Comparison of ENCODE assay signal across 8 cellular contexts in the genomic region with DNA sequence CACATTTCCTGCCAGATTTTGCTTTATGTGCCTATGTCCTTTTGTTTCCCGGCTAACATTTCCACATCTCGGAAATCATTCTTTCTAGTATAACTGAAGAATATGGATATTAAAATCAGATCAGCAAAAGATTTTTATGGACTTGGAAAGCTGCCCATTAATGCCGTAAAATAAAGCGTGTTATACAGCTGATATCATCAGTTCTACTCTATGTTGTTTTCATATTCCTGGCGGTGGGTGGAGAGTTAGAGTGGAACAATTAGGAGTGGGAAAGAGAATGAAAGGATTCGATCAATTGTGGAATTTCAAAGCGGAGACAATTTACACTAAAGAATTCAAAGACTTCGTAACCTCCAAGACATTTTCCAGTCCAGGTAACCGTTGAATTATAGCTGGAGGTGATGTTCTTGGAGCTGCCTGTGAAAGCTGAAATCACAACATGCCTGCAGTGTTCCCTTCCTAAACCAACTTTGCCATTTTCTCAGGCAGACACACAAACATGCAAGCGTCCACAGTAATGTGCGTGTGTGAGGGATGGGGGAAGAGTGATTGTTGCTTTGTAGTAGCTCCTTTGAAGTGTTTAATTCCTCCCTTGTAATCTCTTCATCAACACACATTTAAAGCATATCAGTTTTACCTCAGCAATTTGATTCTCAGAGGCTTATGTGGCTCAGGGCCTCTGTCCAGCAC.
DNase-seq lines count a peak whose midpoint lies in the region; ATAC-seq, FAIRE-seq and TF ChIP-seq lines count a peak whose summit lies in the region.

No MANE protein-coding gene starts in this region.

- peak overlapping the region; percentile 19 to 34 for H3K4me3 ChIP-seq in CD4-positive, alpha-beta memory T cell (ENCODE audit: low read length in 2 of 2)
- H3K4me3 ChIP-seq in endothelial cell of umbilical vein (replicated peaks in 1 of 3; ENCODE audit: insufficient read depth in 1 of 3, low read depth in 1 of 3, low read length in 3 of 3) (no peak overlapping the region), trophoblast cell (ENCODE audit: low read depth, low read length) (no peak overlapping the region)

- POLR2A ChIA-PET in CD4-positive, alpha-beta memory T cell (lab: Charles Lee; ENCODE audit: partially characterized antibody): interaction anchor here (0.7 to 4.7 kb wide), 17 partner anchors 10 to 1936 kb away, joined by 3 to 156 read pairs (median 4); no protein-coding TSS in a partner anchor
- POLR2A ChIA-PET in endothelial cell of umbilical vein (lab: Charles Lee): no interaction called here

- H3K4ac ChIP-seq in trophoblast cell (ENCODE audit: low read depth, low read length): peak overlapping the region; percentile 5

- no peaks in the 10 kb centered on the region for H3K9me1 ChIP-seq in endothelial cell of umbilical vein (replicated peaks; ENCODE audit: control insufficient read depth, extremely low read depth, insufficient read depth, low read length)

- no peaks in the 10 kb centered on the region for H3K36me3 ChIP-seq in CD4-positive, alpha-beta memory T cell (ENCODE audit: insufficient read depth, low read length)
- no peaks in the 10 kb centered on the region for H3K36me3 ChIP-seq in endothelial cell of umbilical vein (ENCODE audit: control insufficient read depth in 2 of 2, extremely low read depth in 1 of 2, insufficient read depth in 2 of 2, low read length in 2 of 2)
- no peaks in the 10 kb centered on the region for H3K36me3 ChIP-seq in trophoblast cell (ENCODE audit: control insufficient read depth in 1 of 2, insufficient read depth in 2 of 2, low read length in 2 of 2)

- H2BK12ac ChIP-seq in trophoblast cell (ENCODE audit: low read length): peak overlapping the region; percentile 15

- peak overlapping the region; percentile 80 for H3K27ac ChIP-seq in CD4-positive, alpha-beta memory T cell (ENCODE audit: low read depth, low read length)
- H3K27ac ChIP-seq in endothelial cell of umbilical vein (ENCODE audit: insufficient read depth, low read depth, low read length) (peak overlapping the region; percentile 7), trophoblast cell (ENCODE audit: low read depth, low read length) (peak overlapping the region; percentile 98)

- H2AFZ ChIP-seq in endothelial cell of umbilical vein (ENCODE audit: low read depth, low read length): no peak overlapping the region
- H2AFZ ChIP-seq in trophoblast cell (ENCODE audit: insufficient read depth, low read length, poor library complexity): no peak overlapping the region

- peak overlapping the region; percentile 81 for H4K91ac ChIP-seq in trophoblast cell (ENCODE audit: low read depth, low read length)

- H3K4me2 ChIP-seq in endothelial cell of umbilical vein (ENCODE audit: insufficient read depth, low read length): peak overlapping the region; percentile 44
- peak overlapping the region; percentile 58 for H3K4me2 ChIP-seq in trophoblast cell (ENCODE audit: low read length)

- TF ChIP-seq POLR2A in endothelial cell of umbilical vein (IDR thresholded peaks at IDR 0.05; ENCODE audit: low read depth, low read length): no peak

- H3K23ac ChIP-seq in trophoblast cell (ENCODE audit: low read length): no peak overlapping the region

- H3K9ac ChIP-seq in endothelial cell of umbilical vein (replicated peaks; ENCODE audit: extremely low read depth, insufficient read depth, low read length) (no peak overlapping the region), trophoblast cell (ENCODE audit: low read length) (peak overlapping the region; percentile 54)

- H3K9me3 ChIP-seq in CD4-positive, alpha-beta memory T cell (ENCODE audit: control insufficient read depth in 1 of 2, low read length in 2 of 2): no peaks in the 10 kb centered on the region
- no peaks in the 10 kb centered on the region for H3K9me3 ChIP-seq in endothelial cell of umbilical vein (replicated peaks; ENCODE audit: control insufficient read depth, insufficient read depth, low read length)
- no peaks in the 10 kb centered on the region for H3K9me3 ChIP-seq in trophoblast cell (ENCODE audit: insufficient read depth, low read depth, low read length)

- H3K9me3 Mint-ChIP-seq in CD4-positive, alpha-beta memory T cell: no peaks in the 10 kb centered on the region
- peaks cover 4% of the 10 kb centered on the region for H3K9me3 Mint-ChIP-seq in T-helper 2 cell treated with Interferon-gamma antibody and Interleukin-4, amounts not matched to agents 5 μg/mL and 100 μg/mL, for 36 hours

- no peak for FAIRE-seq in endothelial cell of umbilical vein (lab: Jason Lieb, UNC)

- H3K18ac ChIP-seq in trophoblast cell (ENCODE audit: low read length): no peak overlapping the region

- H3K79me2 ChIP-seq in endothelial cell of umbilical vein (ENCODE audit: control insufficient read depth, insufficient read depth, low read length): no peaks in the 10 kb centered on the region
- H3K79me2 ChIP-seq in trophoblast cell (ENCODE audit: control insufficient read depth, insufficient read depth, low read length, poor library complexity): no peaks in the 10 kb centered on the region

- no peak overlapping the region for H3K4me3 Mint-ChIP-seq in CD4-positive, alpha-beta memory T cell
- H3K4me3 Mint-ChIP-seq in T-helper 2 cell treated with Interferon-gamma antibody and Interleukin-4, amounts not matched to agents 5 μg/mL and 100 μg/mL, for 36 hours: no peak overlapping the region

- H4K8ac ChIP-seq in trophoblast cell (ENCODE audit: low read depth, low read length): peak overlapping the region; percentile 13

- dilution Hi-C loops in endothelial cell of umbilical vein (cut with MboI; ENCODE audit: extremely low pct_ligation_motif_present, low sequenced_read_pairs): no loop called here

- intact Hi-C loops in CD4-positive, alpha-beta memory T cell (cut with micrococcal nuclease): loop anchor here (1.0 to 2.0 kb wide), 4 partner anchors 28 to 666 kb away; partner anchors contain the start of gene PLK2
- intact Hi-C loops in endothelial cell of umbilical vein (cut with micrococcal nuclease): loop anchor here (1.0 kb wide), 1 partner anchor 88 kb away; no protein-coding TSS in a partner anchor

- no peaks in the 10 kb centered on the region for H3K36me3 Mint-ChIP-seq in CD4-positive, alpha-beta memory T cell
- H3K36me3 Mint-ChIP-seq in T-helper 2 cell treated with Interferon-gamma antibody and Interleukin-4, amounts not matched to agents 5 μg/mL and 100 μg/mL, for 36 hours (ENCODE audit: low read depth): no peaks in the 10 kb centered on the region

- peak in 1 of 5 donors; percentile 36 for DNase-seq in CD4-positive, alpha-beta memory T cell
- peak; percentile 60 for DNase-seq in NCI-H2227 treated with DMSO at 0.1 percent for 48 hours (lab: John Stamatoyannopoulos, UW)
- DNase-seq in endothelial cell of umbilical vein (ENCODE audit: low read depth, low spot score): peak; percentile 41
- peak; percentile 16 to 72 for DNase-seq in trophoblast cell
- DNase-seq in DMS153 (lab: John Stamatoyannopoulos, UW): no peak
- no peak for DNase-seq in T-helper 2 cell treated with Interferon-gamma antibody and Interleukin-4, amounts not matched to agents 5 μg/mL and 100 μg/mL, for 36 hours (ENCODE audit: low spot score)

- H3K4me1 ChIP-seq in CD4-positive, alpha-beta memory T cell (ENCODE audit: insufficient read depth, low read length): peaks cover 75% of the 10 kb centered on the region
- H3K4me1 ChIP-seq in endothelial cell of umbilical vein (ENCODE audit: control insufficient read depth, extremely low read depth, insufficient read depth, low read length) (peaks cover 13% of the 10 kb centered on the region), trophoblast cell (ENCODE audit: control insufficient read depth in 1 of 2, insufficient read depth in 2 of 2, low read length in 2 of 2) (peaks cover 0 to 17% of the 10 kb centered on the region in 2 experiments)

- BruUV-seq in endothelial cell of umbilical vein (replicated peaks; lab: Mats Ljungman, UMichigan): no TSS peak

- peaks cover 0 to 16% (median 7%) of the 10 kb centered on the region in 4 donors for H3K4me1 Mint-ChIP-seq in CD4-positive, alpha-beta memory T cell
- H3K4me1 Mint-ChIP-seq in T-helper 2 cell treated with Interferon-gamma antibody and Interleukin-4, amounts not matched to agents 5 μg/mL and 100 μg/mL, for 36 hours (ENCODE audit: low read depth): peaks cover 22% of the 10 kb centered on the region

- H3K14ac ChIP-seq in trophoblast cell (ENCODE audit: low read length): peak overlapping the region; percentile 29

- CTCF ChIA-PET in CD4-positive, alpha-beta memory T cell (lab: Charles Lee; ENCODE audit: partially characterized antibody): interaction anchor here (0.9 to 4.8 kb wide), 10 partner anchors 11 to 241 kb away, joined by 3 to 45 read pairs (median 5); no protein-coding TSS in a partner anchor
- CTCF ChIA-PET in endothelial cell of umbilical vein (lab: Charles Lee): interaction anchor here (0.7 to 2.9 kb wide), 4 partner anchors 8 to 91 kb away, joined by 3 to 15 read pairs (median 4); no protein-coding TSS in a partner anchor

- H4K12ac ChIP-seq in trophoblast cell (ENCODE audit: low read depth, low read length): no peak overlapping the region

- no peak overlapping the region for H2AK5ac ChIP-seq in trophoblast cell (ENCODE audit: low read length)

- H4K20me1 ChIP-seq in endothelial cell of umbilical vein (replicated peaks; ENCODE audit: control insufficient read depth, extremely low read depth, insufficient read depth, low read length): no peaks in the 10 kb centered on the region

- no peak for TF ChIP-seq CTCF in endothelial cell of umbilical vein (IDR thresholded peaks at IDR 0.05; ENCODE audit: extremely low read depth in 1 of 2, insufficient read depth in 1 of 2, low read depth in 1 of 2, low read length in 2 of 2)

- peaks cover 27% of the 10 kb centered on the region for H3K79me1 ChIP-seq in trophoblast cell (ENCODE audit: low read length)

- no peaks in the 10 kb centered on the region for H3K27me3 Mint-ChIP-seq in CD4-positive, alpha-beta memory T cell
- H3K27me3 Mint-ChIP-seq in T-helper 2 cell treated with Interferon-gamma antibody and Interleukin-4, amounts not matched to agents 5 μg/mL and 100 μg/mL, for 36 hours (ENCODE audit: low read depth): no peaks in the 10 kb centered on the region

- H3K27ac Mint-ChIP-seq in CD4-positive, alpha-beta memory T cell: no peak overlapping the region
- H3K27ac Mint-ChIP-seq in T-helper 2 cell treated with Interferon-gamma antibody and Interleukin-4, amounts not matched to agents 5 μg/mL and 100 μg/mL, for 36 hours: no peak overlapping the region

- peak overlapping the region; percentile 39 for H2BK120ac ChIP-seq in trophoblast cell (ENCODE audit: insufficient read depth, low read length, poor library complexity)

- H3K27me3 ChIP-seq in CD4-positive, alpha-beta memory T cell (ENCODE audit: insufficient read depth, low read length): no peaks in the 10 kb centered on the region
- peaks cover 0 to 5% of the 10 kb centered on the region in 2 experiments for H3K27me3 ChIP-seq in endothelial cell of umbilical vein (ENCODE audit: control insufficient read depth in 2 of 2, insufficient read depth in 2 of 2, low read length in 2 of 2)
- no peaks in the 10 kb centered on the region for H3K27me3 ChIP-seq in trophoblast cell (ENCODE audit: insufficient read depth, low read length)

- H2BK5ac ChIP-seq in trophoblast cell (ENCODE audit: low read depth, low read length, poor library complexity): peak overlapping the region; percentile 73

- ATAC-seq in HG02623 (IDR thresholded peaks at IDR 0.05; ENCODE audit: unreplicated experiment): no peak
- ATAC-seq in GM18502 (IDR thresholded peaks at IDR 0.05; ENCODE audit: poor library complexity, unreplicated experiment): no peak

- WGBS in trophoblast cell (ENCODE audit: extremely low coverage, insufficient coverage, insufficient read length): no CpG with 5 or more reads among the region's 11 CpGs

Comparison
In these comparisons a context has a peak if more than half of its experiments do, and no peak if none do; other contexts are left out.
1. DNase-seq: peak in NCI-H2227 treated with DMSO at 0.1 percent for 48 hours (single experiment), endothelial cell of umbilical vein (single experiment) and trophoblast cell (2 of 2); none in DMS153 (single experiment) and T-helper 2 cell treated with Interferon-gamma antibody and Interleukin-4, amounts not matched to agents 5 μg/mL and 100 μg/mL, for 36 hours (single experiment).
2. H3K27ac ChIP-seq: peak in every context shown above with its lines; median percentile 98 in trophoblast cell; 80 in CD4-positive, alpha-beta memory T cell; 7 in endothelial cell of umbilical vein.
3. H3K4me3 ChIP-seq: peak in CD4-positive, alpha-beta memory T cell (2 of 2); none in endothelial cell of umbilical vein (0 of 3) and trophoblast cell (single experiment).